Comparison of ENCODE assay signal across 12 cellular contexts in genomic region chr2:204454672-204455380, GRCh38.
"Had no signal": no experiment of that assay in that cellular context is flagged by ENCODE, and none has a peak within 500 bp of the region (broad histone marks: within the 10 kb centered on the region; RNA-seq: fewer than 3 reads in every experiment).

No MANE protein-coding gene starts in this region.

- H3K36me3 ChIP-seq: gastrocnemius medialis had no signal

- DNase-seq: activated CD4-positive, alpha-beta T cell treated with anti-CD3 and anti-CD28 coated beads, Interleukin-2, amount 50 U/mL, for 1 hour; activated CD4-positive, CD25-positive, alpha-beta regulatory T cell; activated naive CD4-positive, alpha-beta T cell; activated naive CD8-positive, alpha-beta T cell treated with anti-CD3 and anti-CD28 coated beads, Interleukin-2, amount 10 ng/mL, durations not matched to agents 7 days and 5 days; activated T-cell treated with anti-CD3 and anti-CD28 coated beads for 4 hours; aorta; erythroblast; gastrocnemius medialis; stimulated activated CD4-positive, alpha-beta T cell treated with anti-CD3 and anti-CD28 coated beads, Interleukin-15, amount 100 ng/mL, for 24 hours; stimulated activated CD4-positive, alpha-beta T cell treated with anti-CD3 and anti-CD28 coated beads, Interleukin-4, amount 100 ng/mL, for 1 hour; stimulated activated naive CD4-positive, alpha-beta T cell treated with Interleukin-2 at 50 U/mL for 16 hours had no signal

- H3K27me3 ChIP-seq: gastrocnemius medialis had no signal

- H3K4me1 ChIP-seq: gastrocnemius medialis had no signal

- H3K4me1 Mint-ChIP-seq: activated naive CD8-positive, alpha-beta T cell treated with anti-CD3 and anti-CD28 coated beads, Interleukin-2, amount 10 ng/mL, durations not matched to agents 7 days and 5 days had no signal

- ATAC-seq: gastrocnemius medialis had no signal

- H3K27ac ChIP-seq: gastrocnemius medialis had no signal

- H3K27ac Mint-ChIP-seq: activated naive CD8-positive, alpha-beta T cell treated with anti-CD3 and anti-CD28 coated beads, Interleukin-2, amount 10 ng/mL, durations not matched to agents 7 days and 5 days; type B pancreatic cell had no signal

- H3K9me3 Mint-ChIP-seq: activated naive CD8-positive, alpha-beta T cell treated with anti-CD3 and anti-CD28 coated beads, Interleukin-2, amount 10 ng/mL, durations not matched to agents 7 days and 5 days had no signal

- H3K27me3 Mint-ChIP-seq: type B pancreatic cell had no signal

- H3K4me3 ChIP-seq: gastrocnemius medialis had no signal

- H3K4me3 Mint-ChIP-seq: activated naive CD8-positive, alpha-beta T cell treated with anti-CD3 and anti-CD28 coated beads, Interleukin-2, amount 10 ng/mL, durations not matched to agents 7 days and 5 days; type B pancreatic cell had no signal

- H3K36me3 Mint-ChIP-seq: activated naive CD8-positive, alpha-beta T cell treated with anti-CD3 and anti-CD28 coated beads, Interleukin-2, amount 10 ng/mL, durations not matched to agents 7 days and 5 days; type B pancreatic cell had no signal

- H3K9me3 ChIP-seq: gastrocnemius medialis had no signal
